12 cellular contexts compared by ENCODE assay signal in the genomic region with DNA sequence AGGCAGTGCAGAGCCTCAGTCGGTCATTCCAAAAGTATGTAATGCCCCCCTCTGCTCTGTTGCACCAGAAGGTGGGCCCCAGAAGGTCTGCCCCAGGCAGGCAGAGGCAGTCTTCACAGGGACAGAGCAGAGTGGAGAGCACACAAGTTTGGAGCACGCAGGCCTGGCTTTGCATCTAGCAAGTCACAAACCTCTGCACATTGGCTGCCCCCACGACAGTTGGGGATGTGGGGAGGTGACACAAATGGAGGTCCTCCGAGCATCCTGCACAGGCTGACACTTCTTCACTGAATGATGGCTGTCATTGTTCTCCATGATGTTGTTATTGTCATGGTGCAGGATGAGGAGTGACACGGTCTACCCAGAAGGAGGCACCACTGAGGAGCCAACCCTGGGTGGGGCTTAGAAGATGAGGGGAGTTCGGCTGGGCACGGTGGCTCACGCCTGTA. TPM values are rescaled to one million over a fixed set of nuclear protein-coding genes. Genes with fewer than 3 reads are reported as not detected.
DNase-seq lines count a peak whose midpoint lies in the region; ATAC-seq, FAIRE-seq and TF ChIP-seq lines count a peak whose summit lies in the region.
"Had no signal": no experiment of that assay in that cellular context is flagged by ENCODE, and none has a peak within 500 bp of the region (broad histone marks: within the 10 kb centered on the region; RNA-seq: fewer than 3 reads in every experiment).

No MANE protein-coding gene starts in this region.

- no peak for DNase-seq in activated T-cell treated with anti-CD3 and anti-CD28 coated beads, Interleukin-2, amount 50 U/mL, for 72 hours
- no peak for DNase-seq in activated T-cell treated with anti-CD3 and anti-CD28 coated beads for 4 hours
- no peak for DNase-seq in PC-9
- DNase-seq in hepatocyte (ENCODE audit: low spot score), result no peak
- DNase-seq in HTR-8/SVneo (ENCODE audit: insufficient read length, low spot score), result no peak
- no peak for DNase-seq in NCI-H345 (lab: John Stamatoyannopoulos, UW)
- DNase-seq: immature natural killer cell, MG63 had no signal

- H3K4me3 ChIP-seq in PC-9, result no peak overlapping the region
- H3K4me3 ChIP-seq in hepatocyte, result no peak overlapping the region
- H3K4me3 ChIP-seq: MG63, smooth muscle cell, vagina had no signal

- CTCF ChIA-PET in PC-9 (lab: Charles Lee), result interaction anchor here (0.7 kb wide), 1 partner anchor 10 kb away, joined by 3 read pairs; no protein-coding TSS in a partner anchor

- peaks cover 72% of the 10 kb centered on the region for H3K4me1 ChIP-seq in PC-9 (replicated peaks; ENCODE audit: insufficient read depth)
- peaks cover 40% of the 10 kb centered on the region for H3K4me1 ChIP-seq in hepatocyte (ENCODE audit: insufficient read depth)

- H4K20me1 ChIP-seq in PC-9 (ENCODE audit: insufficient read depth) (no peaks in the 10 kb centered on the region), hepatocyte (ENCODE audit: insufficient read depth, poor library complexity, severe bottlenecking) (peaks cover 46% of the 10 kb centered on the region)

- BruUV-seq in PC-9 (replicated peaks; lab: Mats Ljungman, UMichigan), result no TSS peak

- no peak overlapping the region for H2AFZ ChIP-seq in PC-9
- H2AFZ ChIP-seq in hepatocyte, result no peak overlapping the region

- H3K4me1 Mint-ChIP-seq in activated T-cell treated with anti-CD3 and anti-CD28 coated beads, Interleukin-2, amount 50 U/mL, for 72 hours (ENCODE audit: low read depth), result peaks cover 87% of the 10 kb centered on the region
- peaks cover 80% of the 10 kb centered on the region for H3K4me1 Mint-ChIP-seq in stimulated activated memory B cell treated with anti-CD40 and anti-IgM and Interleukin-4, amounts not matched to agents 10 μg/mL and 1 μg/mL and 100 μg/mL, for 72 hours

- no peaks in the 10 kb centered on the region for H3K9me3 Mint-ChIP-seq in activated T-cell treated with anti-CD3 and anti-CD28 coated beads, Interleukin-2, amount 50 U/mL, for 72 hours
- no peaks in the 10 kb centered on the region for H3K9me3 Mint-ChIP-seq in stimulated activated memory B cell treated with anti-CD40 and anti-IgM and Interleukin-4, amounts not matched to agents 10 μg/mL and 1 μg/mL and 100 μg/mL, for 72 hours
- H3K9me3 Mint-ChIP-seq: immature natural killer cell had no signal

- no peaks in the 10 kb centered on the region for H3K9me2 ChIP-seq in PC-9 (ENCODE audit: insufficient read depth)
- H3K9me2 ChIP-seq in hepatocyte (replicated peaks; ENCODE audit: insufficient read depth), result no peaks in the 10 kb centered on the region

- H3K4me3 Mint-ChIP-seq in activated T-cell treated with anti-CD3 and anti-CD28 coated beads, Interleukin-2, amount 50 U/mL, for 72 hours, result peak overlapping the region; percentile 23 to 67
- peak overlapping the region; percentile 63 for H3K4me3 Mint-ChIP-seq in stimulated activated memory B cell treated with anti-CD40 and anti-IgM and Interleukin-4, amounts not matched to agents 10 μg/mL and 1 μg/mL and 100 μg/mL, for 72 hours
- H3K4me3 Mint-ChIP-seq: immature natural killer cell had no signal

- peak overlapping the region; percentile 31 for H3K27ac Mint-ChIP-seq in activated T-cell treated with anti-CD3 and anti-CD28 coated beads, Interleukin-2, amount 50 U/mL, for 72 hours
- peak overlapping the region; percentile 88 for H3K27ac Mint-ChIP-seq in stimulated activated memory B cell treated with anti-CD40 and anti-IgM and Interleukin-4, amounts not matched to agents 10 μg/mL and 1 μg/mL and 100 μg/mL, for 72 hours

- peak overlapping the region; percentile 57 for H3K4me2 ChIP-seq in PC-9
- H3K4me2 ChIP-seq in hepatocyte, result peak overlapping the region; percentile 69

- intact Hi-C loops in PC-9 (cut with micrococcal nuclease; ENCODE audit: unreplicated experiment), result loop anchor here (5.0 kb wide), 1 partner anchor 291 kb away; no protein-coding TSS in a partner anchor

- peaks cover 67% of the 10 kb centered on the region for H3F3A ChIP-seq in PC-9 (ENCODE audit: insufficient read depth, low read depth)

- 85% methylated on average over 8 of the region's 8 CpGs for WGBS in hepatocyte (ENCODE audit: low lambda C conversion rate, missing lambda C conversion rate)

- H3K9me3 ChIP-seq in PC-9 (ENCODE audit: insufficient read depth, low read depth) (no peaks in the 10 kb centered on the region), hepatocyte (ENCODE audit: low read depth) (no peaks in the 10 kb centered on the region)
- H3K9me3 ChIP-seq: MG63, vagina had no signal

- H3K36me3 Mint-ChIP-seq in activated T-cell treated with anti-CD3 and anti-CD28 coated beads, Interleukin-2, amount 50 U/mL, for 72 hours (ENCODE audit: insufficient read depth in 2 of 2), result no peaks in the 10 kb centered on the region
- peaks cover 37% of the 10 kb centered on the region for H3K36me3 Mint-ChIP-seq in stimulated activated memory B cell treated with anti-CD40 and anti-IgM and Interleukin-4, amounts not matched to agents 10 μg/mL and 1 μg/mL and 100 μg/mL, for 72 hours
- H3K36me3 Mint-ChIP-seq: immature natural killer cell had no signal

- H3K36me3 ChIP-seq in PC-9 (ENCODE audit: low read depth), result no peaks in the 10 kb centered on the region
- H3K36me3 ChIP-seq in hepatocyte (replicated peaks; ENCODE audit: insufficient read depth, low read depth), result no peaks in the 10 kb centered on the region
- H3K36me3 ChIP-seq: vagina had no signal

- TF ChIP-seq CTCF in PC-9 (conservative IDR thresholded peaks at IDR 0.05) (no peak), hepatocyte (IDR thresholded peaks at IDR 0.05; ENCODE audit: poor library complexity) (no peak)

- H3K27ac ChIP-seq in PC-9 (peak overlapping the region; percentile 74), hepatocyte (peak overlapping the region; percentile 94)

- H3K27me3 ChIP-seq in PC-9 (ENCODE audit: insufficient read depth, low read depth), result no peaks in the 10 kb centered on the region
- no peaks in the 10 kb centered on the region for H3K27me3 ChIP-seq in hepatocyte
- H3K27me3 ChIP-seq: MG63, vagina had no signal

- POLR2A ChIA-PET in PC-9 (lab: Charles Lee; ENCODE audit: unreplicated experiment), result interaction anchor here (0.6 to 0.7 kb wide), 2 partner anchors 10 to 539 kb away, joined by 3 to 17 read pairs; no protein-coding TSS in a partner anchor

- H3K27me3 Mint-ChIP-seq in activated T-cell treated with anti-CD3 and anti-CD28 coated beads, Interleukin-2, amount 50 U/mL, for 72 hours (ENCODE audit: low read depth), result no peaks in the 10 kb centered on the region
- H3K27me3 Mint-ChIP-seq in stimulated activated memory B cell treated with anti-CD40 and anti-IgM and Interleukin-4, amounts not matched to agents 10 μg/mL and 1 μg/mL and 100 μg/mL, for 72 hours, result no peaks in the 10 kb centered on the region

- peaks cover 91% of the 10 kb centered on the region for H3K79me2 ChIP-seq in PC-9 (ENCODE audit: low read depth)
- H3K79me2 ChIP-seq in hepatocyte, result peaks cover 83% of the 10 kb centered on the region

- FAIRE-seq in HTR-8/SVneo (lab: Jason Lieb, UNC), result no peak

- no peak for ATAC-seq in activated T-cell treated with anti-CD3 and anti-CD28 coated beads, Interleukin-2, amount 50 U/mL, for 72 hours (replicated peaks in 1 of 2)
- no peak for ATAC-seq in stimulated activated memory B cell treated with anti-CD40 and anti-IgM and Interleukin-4, amounts not matched to agents 10 μg/mL and 1 μg/mL and 100 μg/mL, for 72 hours
- ATAC-seq in GM19023 (IDR thresholded peaks at IDR 0.05; ENCODE audit: unreplicated experiment), result no peak

RNA-seq across cellular contexts. Expression of a gene that starts 11.9 kb away (rescaled TPM):
- total RNA-seq in activated T-cell treated with anti-CD3 and anti-CD28 coated beads, Interleukin-2, amount 50 U/mL, for 72 hours, result 10 to 100 TPM; 38.4 to 40.4 TPM
- total RNA-seq in PC-9 (2021) (43.6 and 45.1 TPM in 2 replicates), hepatocyte (108 and 110 TPM in 2 replicates)
- 105 and 114 TPM in 2 replicates for polyA plus RNA-seq in hepatocyte

RNA-seq across cellular contexts. Expression of a gene that starts 54.3 kb away (rescaled TPM):
- 10 to 100 TPM; 39.3 to 43.5 TPM for total RNA-seq in activated T-cell treated with anti-CD3 and anti-CD28 coated beads, Interleukin-2, amount 50 U/mL, for 72 hours
- total RNA-seq in PC-9 (2021), result 29.2 and 31.1 TPM in 2 replicates
- 17.4 and 19.0 TPM in 2 replicates for total RNA-seq in hepatocyte
- 15.6 and 17.2 TPM in 2 replicates for polyA plus RNA-seq in hepatocyte
